In the genomic region with DNA sequence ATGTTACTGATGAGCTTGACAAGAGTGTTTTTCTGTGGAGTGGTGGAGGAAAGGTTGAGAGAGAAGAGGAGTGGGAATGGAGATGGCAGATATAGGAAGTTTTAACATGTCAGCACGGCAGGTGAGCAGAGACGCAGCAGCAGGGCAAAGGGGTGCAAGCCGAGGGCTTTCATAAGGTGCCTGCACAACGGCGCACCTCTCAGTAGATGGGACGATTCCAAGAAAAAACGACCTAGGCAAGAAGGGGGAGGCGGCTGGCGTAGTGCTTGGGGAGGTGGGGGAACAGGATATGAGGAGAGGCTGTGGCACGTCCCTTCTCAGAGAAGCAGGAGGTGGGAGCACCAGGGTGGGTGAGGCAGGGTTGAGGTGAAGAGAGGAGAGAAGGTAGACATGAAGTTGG, we compare ENCODE assay signal across 18 cellular contexts. TPM values are rescaled to one million over a fixed set of nuclear protein-coding genes. Genes with fewer than 3 reads are reported as not detected.
A peak's percentile ranks its signal among the peaks of the same experiment; 100 is the strongest.
DNase-seq lines count a peak whose midpoint lies in the region; ATAC-seq and TF ChIP-seq lines count a peak whose summit lies in the region.
"Had no signal": no experiment of that assay in that cellular context is flagged by ENCODE, and none has a peak within 500 bp of the region (broad histone marks: within the 10 kb centered on the region; RNA-seq: fewer than 3 reads in every experiment).

No MANE protein-coding gene starts in this region.

- no peak overlapping the region for H2BK120ac ChIP-seq in mesenchymal stem cell (ENCODE audit: low read depth, low read length)

- peak overlapping the region in 4 of 10 experiments; percentile 22 to 28 (median 26); a peak in 4 of 20 replicates for H3K4me3 ChIP-seq in BLaER1 treated with 17β-estradiol and CSF1 and Interleukin-3, amounts not matched to agents 10 nM and 100 nM
- H3K4me3 ChIP-seq in mesenchymal stem cell (ENCODE audit: insufficient read depth in 1 of 2, low read depth in 1 of 2, low read length in 2 of 2) (no peak overlapping the region), WERI-Rb-1 (ENCODE audit: low read depth, low read length) (no peak overlapping the region)

- peaks cover 13 to 85% (median 32%) of the 10 kb centered on the region in 11 experiments for H3K36me3 ChIP-seq in BLaER1 treated with 17β-estradiol and CSF1 and Interleukin-3, amounts not matched to agents 10 nM and 100 nM
- H3K36me3 ChIP-seq in mesenchymal stem cell (ENCODE audit: control insufficient read depth in 1 of 2, insufficient read depth in 2 of 2, low read depth in 1 of 2, low read length in 2 of 2), result peaks cover 67 to 82% of the 10 kb centered on the region in 2 experiments
- peaks cover 26% of the 10 kb centered on the region for H3K36me3 ChIP-seq in WERI-Rb-1

- no peaks in the 10 kb centered on the region for H3K9me3 Mint-ChIP-seq in WTC11
- H3K9me3 Mint-ChIP-seq in stimulated activated memory B cell treated with anti-CD40 and anti-IgM and Interleukin-4, amounts not matched to agents 10 μg/mL and 1 μg/mL and 100 μg/mL, for 72 hours, result no peaks in the 10 kb centered on the region
- H3K9me3 Mint-ChIP-seq: H9 had no signal

- H4K20me1 ChIP-seq in BLaER1 treated with 17β-estradiol and CSF1 and Interleukin-3, amounts not matched to agents 10 nM and 100 nM, result peaks cover 0 to 23% (median 0%) of the 10 kb centered on the region in 11 experiments; a peak in 6 of 22 replicates

- H3K27ac Mint-ChIP-seq in WTC11, result peak overlapping the region; percentile 20; the same call in 1 of the 2 replicates
- H3K27ac Mint-ChIP-seq in stimulated activated memory B cell treated with anti-CD40 and anti-IgM and Interleukin-4, amounts not matched to agents 10 μg/mL and 1 μg/mL and 100 μg/mL, for 72 hours, result peak overlapping the region; percentile 17

- H3K79me1 ChIP-seq in mesenchymal stem cell (replicated peaks; ENCODE audit: low read length, poor library complexity, severe bottlenecking), result peaks cover 2% of the 10 kb centered on the region

- no peak overlapping the region for H3K14ac ChIP-seq in mesenchymal stem cell (ENCODE audit: low read length in 2 of 2)

- H3K4me3 Mint-ChIP-seq in WTC11, result no peak overlapping the region
- H3K4me3 Mint-ChIP-seq in stimulated activated memory B cell treated with anti-CD40 and anti-IgM and Interleukin-4, amounts not matched to agents 10 μg/mL and 1 μg/mL and 100 μg/mL, for 72 hours, result no peak overlapping the region
- H3K4me3 Mint-ChIP-seq: CD14-positive monocyte; CD4-positive, alpha-beta memory T cell; H9 had no signal

- H2BK5ac ChIP-seq in mesenchymal stem cell (ENCODE audit: low read depth, low read length, poor library complexity, severe bottlenecking), result no peak overlapping the region

- H3K9ac ChIP-seq in BLaER1 treated with 17β-estradiol and CSF1 and Interleukin-3, amounts not matched to agents 10 nM and 100 nM, result peak overlapping the region in 8 of 11 experiments; percentile 52 to 84 (median 72); a peak in 15 of 22 replicates
- H3K9ac ChIP-seq in mesenchymal stem cell (ENCODE audit: low read length), result no peak overlapping the region

- DNase-seq in WTC11 (ENCODE audit: low spot score) (no peak), mesenchymal stem cell (no peak), kidney glomerular epithelial cell (lab: John Stamatoyannopoulos, UW) (no peak), WERI-Rb-1 (no peak)
- DNase-seq: ACHN; BE2C; CD4-positive, alpha-beta memory T cell; DMS153; DMS79; GDM1; GOT3; H9 had no signal

- H3K18ac ChIP-seq in mesenchymal stem cell (ENCODE audit: low read depth in 1 of 2, low read length in 2 of 2), result no peak overlapping the region

- H4K91ac ChIP-seq in mesenchymal stem cell (ENCODE audit: low read length), result peak overlapping the region; percentile 7

- no peak overlapping the region for H2BK12ac ChIP-seq in mesenchymal stem cell (ENCODE audit: low read length in 2 of 2)

- peaks cover 16% of the 10 kb centered on the region for H3K4me1 Mint-ChIP-seq in WTC11
- peaks cover 18% of the 10 kb centered on the region for H3K4me1 Mint-ChIP-seq in stimulated activated memory B cell treated with anti-CD40 and anti-IgM and Interleukin-4, amounts not matched to agents 10 μg/mL and 1 μg/mL and 100 μg/mL, for 72 hours
- H3K4me1 Mint-ChIP-seq: CD14-positive monocyte; CD4-positive, alpha-beta memory T cell had no signal

- CTCF ChIA-PET in WTC11 (lab: Charles Lee), result interaction anchor here (0.9 to 2.0 kb wide), 2 partner anchors 34 to 37 kb away, joined by 3 to 7 read pairs; partner anchors contain the start of gene WDR38

- H3K4me1 ChIP-seq in BLaER1 treated with 17β-estradiol and CSF1 and Interleukin-3, amounts not matched to agents 10 nM and 100 nM, result peaks cover 24 to 87% (median 75%) of the 10 kb centered on the region in 10 experiments
- H3K4me1 ChIP-seq in mesenchymal stem cell (ENCODE audit: control insufficient read depth, insufficient read depth, low read depth, low read length), result peaks cover 7% of the 10 kb centered on the region
- H3K4me1 ChIP-seq: BE2C had no signal

- TF ChIP-seq CTCF in WTC11 (IDR thresholded peaks at IDR 0.05), result no peak
- no peak for TF ChIP-seq CTCF in WERI-Rb-1 (IDR thresholded peaks at IDR 0.05; ENCODE audit: low read depth, low read length)

- no peak overlapping the region for H2AK5ac ChIP-seq in mesenchymal stem cell (ENCODE audit: low read length, severe bottlenecking)

- no peaks in the 10 kb centered on the region for H3K27me3 ChIP-seq in BLaER1 treated with 17β-estradiol and CSF1 and Interleukin-3, amounts not matched to agents 10 nM and 100 nM
- no peaks in the 10 kb centered on the region for H3K27me3 ChIP-seq in mesenchymal stem cell (ENCODE audit: control insufficient read depth in 1 of 2, insufficient read depth in 1 of 2, low read length in 2 of 2)
- no peaks in the 10 kb centered on the region for H3K27me3 ChIP-seq in WERI-Rb-1 (ENCODE audit: insufficient read depth, low read depth, severe bottlenecking)
- H3K27me3 ChIP-seq: BE2C had no signal

- H3K4me2 ChIP-seq in BLaER1 treated with 17β-estradiol and CSF1 and Interleukin-3, amounts not matched to agents 10 nM and 100 nM, result peak overlapping the region in 10 of 11 experiments; percentile 63 to 95 (median 90); a peak in 20 of 22 replicates
- no peak overlapping the region for H3K4me2 ChIP-seq in mesenchymal stem cell (ENCODE audit: low read length, poor library complexity, severe bottlenecking)

- no peaks in the 10 kb centered on the region for H3K9me3 ChIP-seq in BLaER1 treated with 17β-estradiol and CSF1 and Interleukin-3, amounts not matched to agents 10 nM and 100 nM (replicated peaks in 1 of 11)
- H3K9me3 ChIP-seq in mesenchymal stem cell (ENCODE audit: control insufficient read depth, low read length) (no peaks in the 10 kb centered on the region), WERI-Rb-1 (ENCODE audit: severe bottlenecking) (no peaks in the 10 kb centered on the region)
- H3K9me3 ChIP-seq: BE2C had no signal

- H2BK15ac ChIP-seq in mesenchymal stem cell (ENCODE audit: low read depth, poor library complexity, severe bottlenecking), result no peak overlapping the region

- no peaks in the 10 kb centered on the region for H3K27me3 Mint-ChIP-seq in WTC11 (ENCODE audit: low read depth)
- H3K27me3 Mint-ChIP-seq in stimulated activated memory B cell treated with anti-CD40 and anti-IgM and Interleukin-4, amounts not matched to agents 10 μg/mL and 1 μg/mL and 100 μg/mL, for 72 hours, result no peaks in the 10 kb centered on the region
- H3K27me3 Mint-ChIP-seq: CD4-positive, alpha-beta memory T cell had no signal

- no peak for ATAC-seq in WTC11
- ATAC-seq in stimulated activated memory B cell treated with anti-CD40 and anti-IgM and Interleukin-4, amounts not matched to agents 10 μg/mL and 1 μg/mL and 100 μg/mL, for 72 hours, result no peak
- no peak for ATAC-seq in GM18498 (IDR thresholded peaks at IDR 0.05; ENCODE audit: unreplicated experiment)
- ATAC-seq: HepG2 had no signal

- H2AFZ ChIP-seq in mesenchymal stem cell (ENCODE audit: low read depth, low read length), result no peak overlapping the region

- H3K4ac ChIP-seq in mesenchymal stem cell (ENCODE audit: low read depth in 1 of 2, low read length in 2 of 2), result no peak overlapping the region

- H3K27ac ChIP-seq in BLaER1 treated with 17β-estradiol and CSF1 and Interleukin-3, amounts not matched to agents 10 nM and 100 nM, result peak overlapping the region in 8 of 11 experiments; percentile 62 to 95 (median 87); a peak in 17 of 22 replicates
- H3K27ac ChIP-seq in mesenchymal stem cell (ENCODE audit: low read length, poor library complexity, severe bottlenecking) (no peak overlapping the region), WERI-Rb-1 (no peak overlapping the region)

- H4K8ac ChIP-seq in mesenchymal stem cell (ENCODE audit: low read length), result no peak overlapping the region

- H3K36me3 Mint-ChIP-seq in WTC11, result peaks cover 8% of the 10 kb centered on the region
- peaks cover 66% of the 10 kb centered on the region for H3K36me3 Mint-ChIP-seq in stimulated activated memory B cell treated with anti-CD40 and anti-IgM and Interleukin-4, amounts not matched to agents 10 μg/mL and 1 μg/mL and 100 μg/mL, for 72 hours

- WGBS in mesenchymal stem cell, result 95% methylated on average over 10 of the region's 10 CpGs

- H3K23ac ChIP-seq in mesenchymal stem cell (ENCODE audit: low read length in 2 of 2), result no peak overlapping the region

- POLR2A ChIA-PET in WTC11 (lab: Charles Lee), result interaction anchor here (0.5 to 1.2 kb wide), 2 partner anchors 17 to 75 kb away, joined by 4 to 5 read pairs; no protein-coding TSS in a partner anchor

TF ChIP-seq in WTC11, 78 proteins besides CTCF, POLR2A, EP300 and RAD21 (continues in another document):
- TF ChIP-seq ESRRA (CRISPR knock-in tag; IDR thresholded peaks at IDR 0.05; ENCODE audit: borderline replicate concordance), result no peak

RNA-seq across cellular contexts. Expression of gene ARPC5L, which starts 24.5 kb away (rescaled TPM):
- total RNA-seq in WTC11 (2021), result 40.0 to 47.2 TPM (median 40.5 TPM) in 3 replicates
- 42.5 TPM for polyA plus RNA-seq in mesenchymal stem cell (2013, experiment 1 of 2)
- polyA plus RNA-seq in mesenchymal stem cell (2013, experiment 2 of 2), result 42.7 TPM

RNA-seq across cellular contexts. Expression of gene RPL35, which starts 24.7 kb away (rescaled TPM):
- total RNA-seq in WTC11 (2021), result 1,710 to 1,958 TPM (median 1,927 TPM) in 3 replicates
- polyA plus RNA-seq in mesenchymal stem cell (2013, experiment 1 of 2), result 4,023 TPM
- polyA plus RNA-seq in mesenchymal stem cell (2013, experiment 2 of 2), result 3,898 TPM

RNA-seq across cellular contexts. Expression of gene WDR38, which starts 33.2 kb away (rescaled TPM):
- not detected in 3 replicates for total RNA-seq in WTC11 (2021)
- not detected for polyA plus RNA-seq in mesenchymal stem cell (2013, experiment 1 of 2)
- not detected for polyA plus RNA-seq in mesenchymal stem cell (2013, experiment 2 of 2)
- total RNA-seq: CD4-positive, alpha-beta memory T cell; Daoy; H9; HepG2 had no signal
- polyA plus RNA-seq: CD14-positive monocyte; CD4-positive, alpha-beta memory T cell; HepG2 had no signal

RNA-seq across cellular contexts. Expression of gene GOLGA1, which starts 54.4 kb away (rescaled TPM):
- 8.7 to 11.6 TPM (median 9.6 TPM) in 3 replicates for total RNA-seq in WTC11 (2021)
- polyA plus RNA-seq in mesenchymal stem cell (2013, experiment 1 of 2), result 8.6 TPM
- polyA plus RNA-seq in mesenchymal stem cell (2013, experiment 2 of 2), result 8.0 TPM

Comparison
In these comparisons a context has a peak if more than half of its experiments do, and no peak if none do; other contexts are left out.
1. H3K27ac ChIP-seq: peak in BLaER1 treated with 17β-estradiol and CSF1 and Interleukin-3, amounts not matched to agents 10 nM and 100 nM (8 of 11); none in mesenchymal stem cell (single experiment) and WERI-Rb-1 (single experiment).